In the genomic region with DNA sequence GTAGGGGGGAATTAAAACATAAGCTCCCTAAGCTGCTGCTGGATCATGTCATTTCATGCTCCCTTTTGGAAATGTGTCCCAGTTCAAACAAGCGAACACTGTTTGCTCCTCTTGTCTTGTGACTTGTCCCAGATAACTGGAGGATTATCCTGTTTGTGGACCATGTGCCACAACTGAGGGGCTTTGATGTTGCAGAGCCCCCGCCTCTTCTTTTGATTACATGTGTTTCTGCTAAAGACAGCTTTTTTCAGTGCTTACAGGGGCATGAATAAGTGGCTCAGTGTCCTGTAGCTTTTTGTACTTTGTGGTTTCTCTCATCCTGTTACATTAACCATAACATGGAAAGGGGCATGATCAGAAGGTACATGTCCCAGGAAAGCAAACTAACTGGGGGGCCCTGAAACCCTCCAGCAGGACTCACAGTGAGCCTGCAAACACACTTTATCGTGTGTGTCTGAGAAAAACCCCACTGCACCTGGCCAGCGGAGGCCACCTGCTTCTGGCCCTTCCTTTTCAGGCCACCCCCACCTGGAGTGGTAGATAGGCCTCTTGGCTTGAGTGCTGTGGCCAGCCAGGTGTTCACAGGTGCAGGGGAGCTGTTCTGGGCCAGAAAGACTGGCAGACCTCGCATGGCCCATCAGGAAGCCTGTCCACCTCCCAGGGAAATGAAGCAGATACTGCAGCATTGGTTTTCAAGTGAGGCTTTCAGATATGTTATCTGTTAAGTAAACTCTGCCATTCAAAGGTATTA, we compare ENCODE assay signal across 9 cellular contexts.
DNase-seq lines count a peak whose midpoint lies in the region; ATAC-seq and TF ChIP-seq lines count a peak whose summit lies in the region.
"Had no signal": no experiment of that assay in that cellular context is flagged by ENCODE, and none has a peak within 500 bp of the region (broad histone marks: within the 10 kb centered on the region; RNA-seq: fewer than 3 reads in every experiment).

No MANE protein-coding gene starts in this region.

- POLR2A ChIA-PET in naive thymus-derived CD4-positive, alpha-beta T cell (lab: Charles Lee) = no interaction called here

- CTCF ChIA-PET in naive thymus-derived CD4-positive, alpha-beta T cell (lab: Charles Lee) = no interaction called here

- no peaks in the 10 kb centered on the region for H3K9me3 Mint-ChIP-seq in naive thymus-derived CD4-positive, alpha-beta T cell

- WGBS in mesenchymal stem cell = 92% methylated on average over 5 of the region's 5 CpGs

- peaks cover 35% of the 10 kb centered on the region for H3K4me1 ChIP-seq in mesenchymal stem cell (ENCODE audit: control insufficient read depth, insufficient read depth, low read depth, low read length)
- peaks cover 58% of the 10 kb centered on the region for H3K4me1 ChIP-seq in upper lobe of right lung
- no peaks in the 10 kb centered on the region for H3K4me1 ChIP-seq in naive thymus-derived CD4-positive, alpha-beta T cell (ENCODE audit: control insufficient read depth in 2 of 2, insufficient read depth in 2 of 2, low read length in 2 of 2)

- DNase-seq in NCI-H2029 treated with DMSO at 0.1 percent for 48 hours (lab: John Stamatoyannopoulos, UW) = peak; percentile 98
- DNase-seq in mesenchymal stem cell = no peak
- peak; percentile 70 for DNase-seq in upper lobe of right lung
- no peak for DNase-seq in naive thymus-derived CD4-positive, alpha-beta T cell
- DNase-seq: activated CD4-positive, alpha-beta T cell treated with anti-CD3 and anti-CD28 coated beads for 48 hours had no signal

- H3K4me1 Mint-ChIP-seq in naive thymus-derived CD4-positive, alpha-beta T cell = peaks cover 0 to 7% (median 2%) of the 10 kb centered on the region in 7 donors

- ATAC-seq in upper lobe of right lung (peak; percentile 85), GM18519 (IDR thresholded peaks at IDR 0.05; ENCODE audit: low FRiP score, unreplicated experiment) (no peak), HG03354 (IDR thresholded peaks at IDR 0.05; ENCODE audit: poor library complexity, severe bottlenecking, unreplicated experiment) (no peak)
- ATAC-seq in naive thymus-derived CD4-positive, alpha-beta T cell = no peak

- H3K23ac ChIP-seq in mesenchymal stem cell (ENCODE audit: low read length in 2 of 2) = no peak overlapping the region

- H3K27me3 ChIP-seq in mesenchymal stem cell (ENCODE audit: control insufficient read depth in 1 of 2, insufficient read depth in 1 of 2, low read length in 2 of 2) (no peaks in the 10 kb centered on the region), upper lobe of right lung (no peaks in the 10 kb centered on the region)
- H3K27me3 ChIP-seq in naive thymus-derived CD4-positive, alpha-beta T cell (ENCODE audit: control insufficient read depth in 2 of 2, insufficient read depth in 2 of 2, low read length in 2 of 2) = no peaks in the 10 kb centered on the region
- H3K27me3 ChIP-seq: neutrophil had no signal

- no peak overlapping the region for H3K27ac Mint-ChIP-seq in naive thymus-derived CD4-positive, alpha-beta T cell

- H4K91ac ChIP-seq in mesenchymal stem cell (ENCODE audit: low read length) = no peak overlapping the region

- H2AK5ac ChIP-seq in mesenchymal stem cell (ENCODE audit: low read length, severe bottlenecking) = peak overlapping the region; percentile 22

- peaks cover 3% of the 10 kb centered on the region for H3K79me1 ChIP-seq in mesenchymal stem cell (replicated peaks; ENCODE audit: low read length, poor library complexity, severe bottlenecking)

- H2BK12ac ChIP-seq in mesenchymal stem cell (ENCODE audit: low read length in 2 of 2) = peak overlapping the region in 1 of 2 experiments; percentile 59

- H3K4me3 ChIP-seq in mesenchymal stem cell (ENCODE audit: insufficient read depth in 1 of 2, low read depth in 1 of 2, low read length in 2 of 2) = no peak overlapping the region
- no peak overlapping the region for H3K4me3 ChIP-seq in upper lobe of right lung
- no peak overlapping the region for H3K4me3 ChIP-seq in naive thymus-derived CD4-positive, alpha-beta T cell (ENCODE audit: low read length)

- peak overlapping the region in 1 of 2 experiments; percentile 3 for H3K18ac ChIP-seq in mesenchymal stem cell (ENCODE audit: low read depth in 1 of 2, low read length in 2 of 2)

- TF ChIP-seq CTCF in upper lobe of right lung (IDR thresholded peaks at IDR 0.05) = no peak

- H3K9me3 ChIP-seq in mesenchymal stem cell (ENCODE audit: control insufficient read depth, low read length) = no peaks in the 10 kb centered on the region
- no peaks in the 10 kb centered on the region for H3K9me3 ChIP-seq in upper lobe of right lung
- H3K9me3 ChIP-seq in naive thymus-derived CD4-positive, alpha-beta T cell (ENCODE audit: control insufficient read depth in 2 of 3, low read length in 3 of 3) = no peaks in the 10 kb centered on the region
- H3K9me3 ChIP-seq: neutrophil had no signal

- H2AFZ ChIP-seq in mesenchymal stem cell (ENCODE audit: low read depth, low read length) = no peak overlapping the region

- H4K8ac ChIP-seq in mesenchymal stem cell (ENCODE audit: low read length) = peak overlapping the region; percentile 4

- no peak overlapping the region for H2BK15ac ChIP-seq in mesenchymal stem cell (ENCODE audit: low read depth, poor library complexity, severe bottlenecking)

- intact Hi-C loops in upper lobe of right lung (cut with DNase I) = no loop called here
- intact Hi-C loops in naive thymus-derived CD4-positive, alpha-beta T cell (cut with micrococcal nuclease) = no loop called here

- H3K4ac ChIP-seq in mesenchymal stem cell (ENCODE audit: low read depth in 1 of 2, low read length in 2 of 2) = no peak overlapping the region

- H3K4me3 Mint-ChIP-seq in naive thymus-derived CD4-positive, alpha-beta T cell = no peak overlapping the region

- peaks cover 9 to 33% of the 10 kb centered on the region in 2 experiments for H3K36me3 ChIP-seq in mesenchymal stem cell (ENCODE audit: control insufficient read depth in 1 of 2, insufficient read depth in 2 of 2, low read depth in 1 of 2, low read length in 2 of 2)
- H3K36me3 ChIP-seq in upper lobe of right lung = no peaks in the 10 kb centered on the region
- H3K36me3 ChIP-seq in naive thymus-derived CD4-positive, alpha-beta T cell (ENCODE audit: control insufficient read depth in 2 of 3, insufficient read depth in 3 of 3, low read length in 3 of 3) = no peaks in the 10 kb centered on the region
- H3K36me3 ChIP-seq: neutrophil had no signal

- H3K27me3 Mint-ChIP-seq in naive thymus-derived CD4-positive, alpha-beta T cell = no peaks in the 10 kb centered on the region

- H2BK120ac ChIP-seq in mesenchymal stem cell (ENCODE audit: low read depth, low read length) = no peak overlapping the region

- no peak overlapping the region for H3K4me2 ChIP-seq in mesenchymal stem cell (ENCODE audit: low read length, poor library complexity, severe bottlenecking)

- H3K27ac ChIP-seq in angular gyrus (ENCODE audit: low read depth, low read length) (peak overlapping the region; percentile 86), mesenchymal stem cell (ENCODE audit: low read length, poor library complexity, severe bottlenecking) (peak overlapping the region; percentile 50), upper lobe of right lung (peak overlapping the region; percentile 3)
- H3K27ac ChIP-seq in naive thymus-derived CD4-positive, alpha-beta T cell (ENCODE audit: low read depth, low read length) = no peak overlapping the region
- H3K27ac ChIP-seq: neutrophil had no signal

- H2BK5ac ChIP-seq in mesenchymal stem cell (ENCODE audit: low read depth, low read length, poor library complexity, severe bottlenecking) = no peak overlapping the region

- peaks cover 0 to 11% (median 3%) of the 10 kb centered on the region in 5 donors for H3K36me3 Mint-ChIP-seq in naive thymus-derived CD4-positive, alpha-beta T cell

- no peak overlapping the region for H3K14ac ChIP-seq in mesenchymal stem cell (ENCODE audit: low read length in 2 of 2)

- no peak overlapping the region for H3K9ac ChIP-seq in mesenchymal stem cell (ENCODE audit: low read length)

Comparison
In these comparisons a context has a peak if more than half of its experiments do, and no peak if none do; other contexts are left out.
1. DNase-seq: peak in NCI-H2029 treated with DMSO at 0.1 percent for 48 hours (single experiment) and upper lobe of right lung (single experiment); none in mesenchymal stem cell (single experiment) and naive thymus-derived CD4-positive, alpha-beta T cell (0 of 9).